ENCODE assay signal across 8 cellular contexts in the genomic region with DNA sequence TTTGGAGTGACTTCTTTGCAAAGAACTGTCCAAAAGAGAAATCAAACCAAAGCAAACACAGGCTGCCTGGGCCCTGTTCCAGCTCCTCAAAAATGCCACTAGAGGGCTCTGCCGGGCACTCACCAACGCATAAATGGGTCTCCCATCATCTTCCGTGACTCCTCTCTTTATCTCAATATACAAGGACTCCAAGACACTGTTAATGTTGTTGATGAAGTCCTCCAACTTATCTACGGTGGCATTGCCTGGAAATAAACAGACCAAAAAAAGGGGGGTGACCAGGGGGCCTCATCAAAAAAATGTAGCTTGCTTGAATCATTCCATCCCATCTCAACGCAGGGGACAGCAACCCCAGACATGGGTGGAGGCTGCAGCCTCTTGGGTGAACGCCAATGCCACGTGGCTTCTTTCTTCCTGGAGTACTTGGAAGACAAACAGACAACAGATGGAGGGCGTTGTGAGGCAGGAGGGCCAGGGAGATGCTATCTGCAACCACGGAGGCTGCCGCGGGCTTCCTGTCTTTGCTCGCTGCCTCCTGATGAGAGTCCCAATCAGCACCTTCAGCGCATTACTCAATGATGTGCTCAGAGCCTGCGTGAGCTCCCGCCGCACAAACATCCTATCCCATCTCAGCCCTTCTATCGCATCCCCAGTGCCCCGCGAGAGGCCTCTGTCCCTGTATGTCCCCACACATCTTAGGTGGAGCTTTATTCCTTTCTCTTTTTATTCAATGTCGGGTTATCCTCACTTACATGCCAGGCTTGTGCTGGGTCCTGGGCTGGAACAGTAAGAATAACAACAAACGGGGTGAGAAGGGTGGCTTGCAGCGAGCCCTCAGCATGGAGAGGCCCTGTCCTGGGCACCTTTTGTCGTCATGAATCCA. TPM values are rescaled to one million over a fixed set of nuclear protein-coding genes. Genes with fewer than 3 reads are reported as not detected.
A peak's percentile ranks its signal among the peaks of the same experiment; 100 is the strongest.
DNase-seq lines count a peak whose midpoint lies in the region; ATAC-seq, FAIRE-seq and TF ChIP-seq lines count a peak whose summit lies in the region.

No MANE protein-coding gene starts in this region.

- FAIRE-seq in urothelium cell line (lab: Jason Lieb, UNC): no peak

- peak overlapping the region in 9 of 10 donors; percentile 24 to 92 (median 62) for H3K27ac ChIP-seq in heart right ventricle
- H3K27ac ChIP-seq in rectal smooth muscle tissue (ENCODE audit: low read depth, low read length): peak overlapping the region; percentile 49

- ATAC-seq in heart right ventricle (peak; percentile 57 to 89 (median 80)), HG03039 (IDR thresholded peaks at IDR 0.05; ENCODE audit: unreplicated experiment) (no peak)

- peaks cover 0 to 42% (median 8%) of the 10 kb centered on the region in 9 donors for H3K36me3 ChIP-seq in heart right ventricle
- peaks cover 3% of the 10 kb centered on the region for H3K36me3 ChIP-seq in rectal smooth muscle tissue (ENCODE audit: control insufficient read depth, insufficient read depth, low read length)

- 22 to 25% methylated on average over 23 of the region's 23 CpGs for WGBS in heart right ventricle, 2 donors

- peaks cover 11 to 76% (median 37%) of the 10 kb centered on the region in 9 donors for H3K4me1 ChIP-seq in heart right ventricle
- H3K4me1 ChIP-seq in rectal smooth muscle tissue (ENCODE audit: control insufficient read depth, insufficient read depth, low read length): peaks cover 6% of the 10 kb centered on the region

- no peak overlapping the region for H3K9ac ChIP-seq in rectal smooth muscle tissue (ENCODE audit: low read length)

- H3K9me3 ChIP-seq in heart right ventricle: no peaks in the 10 kb centered on the region

- intact Hi-C loops in heart right ventricle (cut with DNase I): loop anchor here in 8 of 10 donors (1.0 to 10.0 kb wide), 13 partner anchors 50 to 222 kb away; a partner anchor contains a TSS

- H3K4me3 ChIP-seq in heart right ventricle: peak overlapping the region in 6 of 10 donors; percentile 5 to 36 (median 14)
- H3K4me3 ChIP-seq in rectal smooth muscle tissue (ENCODE audit: low read length): peak overlapping the region; percentile 38

- H3K27me3 ChIP-seq in heart right ventricle: no peaks in the 10 kb centered on the region
- no peaks in the 10 kb centered on the region for H3K27me3 ChIP-seq in rectal smooth muscle tissue (ENCODE audit: control insufficient read depth, insufficient read depth, low read length)

- peak; percentile 63 to 91 (median 83) for TF ChIP-seq CTCF in heart right ventricle (IDR thresholded peaks at IDR 0.05)

- DNase-seq in ELF-1 (ENCODE audit: low read depth, low spot score) (peak; percentile 58), NCI-H1105 (lab: John Stamatoyannopoulos, UW) (peak; percentile 73), T-helper 2 cell (peak; percentile 67 to 99 (median 90)), amniotic stem cell (lab: John Stamatoyannopoulos, UW) (peak; percentile 63), heart right ventricle (peak; percentile 88 to 89), urothelium cell line (ENCODE audit: low spot score) (peak; percentile 40)

RNA-seq across cellular contexts. Expression of a gene that starts 32.0 kb away (rescaled TPM):
- 1 to 10 TPM; 2.6 to 4.5 (median 3.3) TPM for total RNA-seq in heart right ventricle
- polyA plus RNA-seq in heart right ventricle: 1 to 10 TPM; 1.5 to 5.8 TPM

RNA-seq across cellular contexts. Expression of a gene that starts 33.3 kb away (rescaled TPM):
- 10 to 100 TPM; 33.5 to 46.3 (median 38.1) TPM for total RNA-seq in heart right ventricle
- 10 to 100 TPM; 36.1 to 57.1 TPM for polyA plus RNA-seq in heart right ventricle

Comparison
In these comparisons a context has a peak if more than half of its experiments do, and no peak if none do; other contexts are left out.
1. DNase-seq: peak in every context shown above with its lines; median percentile 90 in T-helper 2 cell; 88 in heart right ventricle; 73 in NCI-H1105; 63 in amniotic stem cell; 58 in ELF-1; 40 in urothelium cell line.